Comparison of ENCODE assay signal across 8 cellular contexts in genomic region chr16:88686062-88686438, GRCh38. TPM values are rescaled to one million over a fixed set of nuclear protein-coding genes. Genes with fewer than 3 reads are reported as not detected.
A peak's percentile ranks its signal among the peaks of the same experiment; 100 is the strongest.
DNase-seq lines count a peak whose midpoint lies in the region; ATAC-seq, FAIRE-seq and TF ChIP-seq lines count a peak whose summit lies in the region.

No MANE protein-coding gene starts in this region.

- H3K27me3 ChIP-seq in Loucy (ENCODE audit: insufficient read depth, low read length, poor library complexity, severe bottlenecking) = no peaks in the 10 kb centered on the region
- H3K27me3 ChIP-seq in keratinocyte (ENCODE audit: control insufficient read depth, extremely low read depth, insufficient read depth, low read length) = peaks cover 67% of the 10 kb centered on the region
- peaks cover 20% of the 10 kb centered on the region for H3K27me3 ChIP-seq in adrenal gland

- 0 to 1% (median 1%) methylated on average over 8 to 25 of the region's 25 CpGs for WGBS in adrenal gland, 4 donors

- no peaks in the 10 kb centered on the region for H3K9me1 ChIP-seq in keratinocyte (ENCODE audit: control insufficient read depth, extremely low read depth, insufficient read depth, low read length)

- dilution Hi-C loops in keratinocyte (cut with MboI; ENCODE audit: extremely low pct_ligation_motif_present, low sequenced_read_pairs) = no loop called here

- no peaks in the 10 kb centered on the region for H3K79me2 ChIP-seq in Loucy (ENCODE audit: insufficient read depth, low read length)
- H3K79me2 ChIP-seq in keratinocyte (ENCODE audit: control insufficient read depth, insufficient read depth, low read length) = no peaks in the 10 kb centered on the region

- H2AFZ ChIP-seq in Loucy (ENCODE audit: low read length) (no peak overlapping the region), keratinocyte (ENCODE audit: control insufficient read depth, low read length) (peak overlapping the region; percentile 6)

- no peaks in the 10 kb centered on the region for H3K9me2 ChIP-seq in Loucy (replicated peaks; ENCODE audit: low read depth, low read length)

- H3K9me3 ChIP-seq in Loucy (ENCODE audit: insufficient read depth, low read depth, low read length) = no peaks in the 10 kb centered on the region
- H3K9me3 ChIP-seq in keratinocyte (ENCODE audit: control insufficient read depth, low read depth, low read length) = no peaks in the 10 kb centered on the region
- H3K9me3 ChIP-seq in adrenal gland (replicated peaks in 1 of 3) = no peaks in the 10 kb centered on the region

- no peak for FAIRE-seq in keratinocyte (lab: Jason Lieb, UNC)

- H3K36me3 ChIP-seq in Loucy (ENCODE audit: insufficient read depth, low read length) (no peaks in the 10 kb centered on the region), keratinocyte (ENCODE audit: control insufficient read depth in 2 of 2, extremely low read depth in 1 of 2, insufficient read depth in 2 of 2, low read length in 2 of 2) (no peaks in the 10 kb centered on the region), adrenal gland (replicated peaks in 1 of 2) (no peaks in the 10 kb centered on the region)

- H3K4me3 ChIP-seq in Loucy (ENCODE audit: low read length, poor library complexity, severe bottlenecking) (peak overlapping the region; percentile 71), keratinocyte (ENCODE audit: control insufficient read depth in 2 of 3, extremely low read depth in 1 of 3, insufficient read depth in 2 of 3, low read depth in 1 of 3, low read length in 3 of 3) (peak overlapping the region; percentile 47 to 67 (median 64)), adrenal gland (peak overlapping the region in 2 of 4 donors; percentile 51 to 54)

- H3K4me3 Mint-ChIP-seq in activated naive CD8-positive, alpha-beta T cell treated with anti-CD3 and anti-CD28 coated beads for 36 hours = peak overlapping the region; percentile 76

- no peak for TF ChIP-seq POLR2A in adrenal gland (IDR thresholded peaks at IDR 0.05)

- H3K9me3 Mint-ChIP-seq in activated naive CD8-positive, alpha-beta T cell treated with anti-CD3 and anti-CD28 coated beads for 36 hours = no peaks in the 10 kb centered on the region

- H3K4me1 ChIP-seq in Loucy (ENCODE audit: insufficient read depth, low read length, poor library complexity, severe bottlenecking) (peaks cover 6% of the 10 kb centered on the region), keratinocyte (ENCODE audit: control insufficient read depth, extremely low read depth, insufficient read depth, low read length) (peaks cover 14% of the 10 kb centered on the region), adrenal gland (replicated peaks in 1 of 2) (peaks cover 13 to 26% of the 10 kb centered on the region in 2 donors)

- DNase-seq in activated naive CD8-positive, alpha-beta T cell treated with anti-CD3 and anti-CD28 coated beads for 36 hours = peak; percentile 51
- DNase-seq in keratinocyte (ENCODE audit: low read depth, low spot score) = no peak
- DNase-seq in stimulated activated naive CD4-positive, alpha-beta T cell treated with Interleukin-2 at 50 U/mL for 16 hours (lab: John Stamatoyannopoulos, UW) = peak; percentile 47
- no peak for DNase-seq in effector CD8-positive, alpha-beta T cell (lab: John Stamatoyannopoulos, UW)
- no peak for DNase-seq in adrenal gland

- no peaks in the 10 kb centered on the region for H3K27me3 Mint-ChIP-seq in activated naive CD8-positive, alpha-beta T cell treated with anti-CD3 and anti-CD28 coated beads for 36 hours

- no peaks in the 10 kb centered on the region for H3K36me3 Mint-ChIP-seq in activated naive CD8-positive, alpha-beta T cell treated with anti-CD3 and anti-CD28 coated beads for 36 hours

- ATAC-seq in GM21360 (IDR thresholded peaks at IDR 0.05; ENCODE audit: unreplicated experiment) = peak; percentile 18

- no peak overlapping the region for H3K9ac ChIP-seq in Loucy (ENCODE audit: low read depth, low read length, poor library complexity, severe bottlenecking)
- H3K9ac ChIP-seq in keratinocyte (ENCODE audit: control insufficient read depth, extremely low read depth, insufficient read depth, low read length) = peak overlapping the region; percentile 22

- TF ChIP-seq CTCF in C4-2B (conservative IDR thresholded peaks at IDR 0.05) (no peak), Loucy (conservative IDR thresholded peaks at IDR 0.05; ENCODE audit: low read length) (no peak), keratinocyte (optimal IDR thresholded peaks at IDR 0.05 in 1 of 3, IDR thresholded peaks at IDR 0.05 in 1 of 3, conservative IDR thresholded peaks at IDR 0.05 in 1 of 3; ENCODE audit: extremely low read depth in 1 of 3, insufficient read depth in 2 of 3, low read length in 3 of 3) (no peak), adrenal gland (IDR thresholded peaks at IDR 0.05) (no peak)

- H3K4me1 Mint-ChIP-seq in activated naive CD8-positive, alpha-beta T cell treated with anti-CD3 and anti-CD28 coated beads for 36 hours = peaks cover 38% of the 10 kb centered on the region

- H3K27ac Mint-ChIP-seq in activated naive CD8-positive, alpha-beta T cell treated with anti-CD3 and anti-CD28 coated beads for 36 hours = no peak overlapping the region

- intact Hi-C loops in adrenal gland (cut with DNase I) = loop anchor here in 1 of 2 donors (2.0 kb wide), 1 partner anchor 25 kb away; no protein-coding TSS in a partner anchor

- H3K27ac ChIP-seq in C4-2B (peak overlapping the region; percentile 46), keratinocyte (ENCODE audit: control insufficient read depth, insufficient read depth, low read length) (no peak overlapping the region), adrenal gland (peak overlapping the region in 1 of 5 donors; percentile 18)

- H3F3A ChIP-seq in Loucy (ENCODE audit: low read depth) = no peaks in the 10 kb centered on the region

- no peaks in the 10 kb centered on the region for H4K20me1 ChIP-seq in Loucy (ENCODE audit: insufficient read depth, low read length, poor library complexity, severe bottlenecking)
- H4K20me1 ChIP-seq in keratinocyte (ENCODE audit: control insufficient read depth, extremely low read depth, insufficient read depth, low read length) = peaks cover 2% of the 10 kb centered on the region

- H3K4me2 ChIP-seq in Loucy (ENCODE audit: low read depth, low read length, poor library complexity, severe bottlenecking) = peak overlapping the region; percentile 82
- peak overlapping the region; percentile 85 for H3K4me2 ChIP-seq in keratinocyte (ENCODE audit: control insufficient read depth, extremely low read depth, insufficient read depth, low read depth, low read length)

RNA-seq across cellular contexts. Expression of gene SNAI3, which starts 0.3 kb away (rescaled TPM):
- total RNA-seq in activated naive CD8-positive, alpha-beta T cell treated with anti-CD3 and anti-CD28 coated beads for 36 hours = 1 to 10 TPM; 2.0 to 2.2 TPM
- polyA plus RNA-seq in keratinocyte = not detected in 3 replicates
- polyA plus RNA-seq in keratinocyte (2011; ENCODE audit: low read depth) = not detected
- polyA plus RNA-seq in keratinocyte (2011; cell fraction: cytosol; rRNA removed) = not detected in 2 replicates
- polyA plus RNA-seq in keratinocyte (2011; cell fraction: nucleus; rRNA removed) = not detected in 2 replicates
- 0.11 TPM in 2 replicates for polyA plus RNA-seq in keratinocyte (2012; ENCODE audit: low replicate concordance)
- polyA minus RNA-seq in keratinocyte = not detected in 3 replicates
- not detected for polyA minus RNA-seq in keratinocyte (2011; cell fraction: cytosol; rRNA and poly(A)+ RNA removed)
- polyA minus RNA-seq in keratinocyte (2011; cell fraction: nucleus; rRNA and poly(A)+ RNA removed) = not detected in 2 replicates
- 1 to 10 TPM in 1 of 8 donors, under 1 TPM in 5, not detected in 2; 0.35 to 1.7 (median 0.66) TPM for total RNA-seq in adrenal gland
- polyA plus RNA-seq in adrenal gland = 1 to 10 TPM in 1 of 3 donors, under 1 TPM in 2; 0.11 to 2.1 (median 0.44) TPM

RNA-seq across cellular contexts. Expression of gene RNF166, which starts 20.2 kb away (rescaled TPM):
- total RNA-seq in activated naive CD8-positive, alpha-beta T cell treated with anti-CD3 and anti-CD28 coated beads for 36 hours = 10 to 100 TPM; 58.7 to 59.0 TPM
- polyA plus RNA-seq in keratinocyte = 3.2 to 4.7 TPM (median 3.4 TPM) in 3 replicates
- 3.3 TPM for polyA plus RNA-seq in keratinocyte (2011; ENCODE audit: low read depth)
- polyA plus RNA-seq in keratinocyte (2011; cell fraction: cytosol; rRNA removed) = 2.1 and 4.6 TPM in 2 replicates
- polyA plus RNA-seq in keratinocyte (2011; cell fraction: nucleus; rRNA removed) = 5.0 and 8.5 TPM in 2 replicates
- 4.0 and 4.4 TPM in 2 replicates for polyA plus RNA-seq in keratinocyte (2012; ENCODE audit: low replicate concordance)
- polyA minus RNA-seq in keratinocyte = 2.0 to 8.1 TPM (median 2.4 TPM) in 3 replicates
- 10.2 TPM for polyA minus RNA-seq in keratinocyte (2011; cell fraction: cytosol; rRNA and poly(A)+ RNA removed)
- polyA minus RNA-seq in keratinocyte (2011; cell fraction: nucleus; rRNA and poly(A)+ RNA removed) = 3.8 and 4.0 TPM in 2 replicates
- 10 to 100 TPM; 11.3 to 40.6 (median 31.1) TPM for total RNA-seq in adrenal gland
- 10 to 100 TPM in 2 of 3 donors, 1 to 10 TPM in 1; 3.0 to 86.3 (median 25.1) TPM for polyA plus RNA-seq in adrenal gland

RNA-seq across cellular contexts. Expression of gene CTU2, which starts 20.3 kb away (rescaled TPM):
- total RNA-seq in activated naive CD8-positive, alpha-beta T cell treated with anti-CD3 and anti-CD28 coated beads for 36 hours = 10 to 100 TPM; 59.7 to 62.7 TPM
- polyA plus RNA-seq in keratinocyte = 6.3 to 10.0 TPM (median 7.4 TPM) in 3 replicates
- 13.6 TPM for polyA plus RNA-seq in keratinocyte (2011; ENCODE audit: low read depth)
- polyA plus RNA-seq in keratinocyte (2011; cell fraction: cytosol; rRNA removed) = 2.6 and 8.7 TPM in 2 replicates
- polyA plus RNA-seq in keratinocyte (2011; cell fraction: nucleus; rRNA removed) = 8.2 and 11.1 TPM in 2 replicates
- 12.3 and 14.6 TPM in 2 replicates for polyA plus RNA-seq in keratinocyte (2012; ENCODE audit: low replicate concordance)
- 5.0 to 9.6 TPM (median 5.2 TPM) in 3 replicates for polyA minus RNA-seq in keratinocyte
- 29.7 TPM for polyA minus RNA-seq in keratinocyte (2011; cell fraction: cytosol; rRNA and poly(A)+ RNA removed)
- polyA minus RNA-seq in keratinocyte (2011; cell fraction: nucleus; rRNA and poly(A)+ RNA removed) = 6.5 and 7.2 TPM in 2 replicates
- 10 to 100 TPM in 5 of 8 donors, 1 to 10 TPM in 3; 8.0 to 24.7 (median 14.0) TPM for total RNA-seq in adrenal gland
- 10 to 100 TPM in 2 of 3 donors, 1 to 10 TPM in 1; 3.6 to 43.8 (median 32.5) TPM for polyA plus RNA-seq in adrenal gland

RNA-seq across cellular contexts. Expression of gene MVD, which starts 23.2 kb away (rescaled TPM):
- 10 to 100 TPM; 53.3 to 56.6 TPM for total RNA-seq in activated naive CD8-positive, alpha-beta T cell treated with anti-CD3 and anti-CD28 coated beads for 36 hours
- 59.6 to 85.7 TPM (median 70.6 TPM) in 3 replicates for polyA plus RNA-seq in keratinocyte
- 6.2 TPM for polyA plus RNA-seq in keratinocyte (2011; ENCODE audit: low read depth)
- polyA plus RNA-seq in keratinocyte (2011; cell fraction: cytosol; rRNA removed) = 27.1 and 81.7 TPM in 2 replicates
- 85.4 and 108 TPM in 2 replicates for polyA plus RNA-seq in keratinocyte (2011; cell fraction: nucleus; rRNA removed)
- polyA plus RNA-seq in keratinocyte (2012; ENCODE audit: low replicate concordance) = 29.7 and 186 TPM in 2 replicates
- 29.4 to 82.0 TPM (median 32.6 TPM) in 3 replicates for polyA minus RNA-seq in keratinocyte
- polyA minus RNA-seq in keratinocyte (2011; cell fraction: cytosol; rRNA and poly(A)+ RNA removed) = 113 TPM
- 43.2 and 50.2 TPM in 2 replicates for polyA minus RNA-seq in keratinocyte (2011; cell fraction: nucleus; rRNA and poly(A)+ RNA removed)
- total RNA-seq in adrenal gland = 100 to 1,000 TPM in 1 of 8 donors, 10 to 100 TPM in 7; 25.6 to 293 (median 34.6) TPM
- 100 to 1,000 TPM in 1 of 3 donors, 10 to 100 TPM in 2; 60.7 to 257 (median 66.9) TPM for polyA plus RNA-seq in adrenal gland

RNA-seq across cellular contexts. Expression of gene CYBA, which starts 35.2 kb away (rescaled TPM):
- total RNA-seq in activated naive CD8-positive, alpha-beta T cell treated with anti-CD3 and anti-CD28 coated beads for 36 hours = 100 to 1,000 TPM; 197 to 204 TPM
- polyA plus RNA-seq in keratinocyte (4.4 to 22.7 TPM (median 7.7 TPM) in 3 replicates), adrenal gland (100 to 1,000 TPM in 2 of 3 donors, 10 to 100 TPM in 1; 19.6 to 271 (median 258) TPM)
- polyA plus RNA-seq in keratinocyte (2011; ENCODE audit: low read depth) = 0.57 TPM
- polyA plus RNA-seq in keratinocyte (2011; cell fraction: cytosol; rRNA removed) = 4.6 and 19.9 TPM in 2 replicates
- polyA plus RNA-seq in keratinocyte (2011; cell fraction: nucleus; rRNA removed) = 14.9 and 28.4 TPM in 2 replicates
- polyA plus RNA-seq in keratinocyte (2012; ENCODE audit: low replicate concordance) = 3.4 and 14.6 TPM in 2 replicates
- 3.8 to 15.7 TPM (median 7.3 TPM) in 3 replicates for polyA minus RNA-seq in keratinocyte
- 40.9 TPM for polyA minus RNA-seq in keratinocyte (2011; cell fraction: cytosol; rRNA and poly(A)+ RNA removed)
- 13.5 and 14.9 TPM in 2 replicates for polyA minus RNA-seq in keratinocyte (2011; cell fraction: nucleus; rRNA and poly(A)+ RNA removed)
- 100 to 1,000 TPM in 7 of 8 donors, 10 to 100 TPM in 1; 81.7 to 374 (median 155) TPM for total RNA-seq in adrenal gland

Comparison
In these comparisons a context has a peak if more than half of its experiments do, and no peak if none do; other contexts are left out.
1. DNase-seq: peak in activated naive CD8-positive, alpha-beta T cell treated with anti-CD3 and anti-CD28 coated beads for 36 hours (single experiment) and stimulated activated naive CD4-positive, alpha-beta T cell treated with Interleukin-2 at 50 U/mL for 16 hours (single experiment); none in keratinocyte (single experiment), effector CD8-positive, alpha-beta T cell (single experiment) and adrenal gland (0 of 7).